34 cellular contexts compared by ENCODE assay signal in genomic region chr15:64673866-64674265, GRCh38.
"Had no signal": no experiment of that assay in that cellular context is flagged by ENCODE, and none has a peak within 500 bp of the region (broad histone marks: within the 10 kb centered on the region; RNA-seq: fewer than 3 reads in every experiment).

No MANE protein-coding gene starts in this region.

- H3K4me3 Mint-ChIP-seq: activated CD4-positive, alpha-beta memory T cell treated with anti-CD3 and anti-CD28 coated beads for 36 hours; activated CD4-positive, alpha-beta T cell treated with anti-CD3 and anti-CD28 coated beads for 36 hours; activated CD4-positive, alpha-beta T cell treated with anti-CD3 and anti-CD28 coated beads, Interleukin-2, amount 10 ng/mL, durations not matched to agents 24 days and 14 days; activated CD8-positive, alpha-beta memory T cell treated with anti-CD3 and anti-CD28 coated beads, Interleukin-2, amount 10 ng/mL, durations not matched to agents 7 days and 5 days; activated CD8-positive, alpha-beta T cell treated with anti-CD3 and anti-CD28 coated beads, Interleukin-2, amount 10 ng/mL, durations not matched to agents 7 days and 5 days; activated naive CD4-positive, alpha-beta T cell treated with anti-CD3 and anti-CD28 coated beads for 36 hours; activated naive CD4-positive, alpha-beta T cell treated with anti-CD3 and anti-CD28 coated beads, Interleukin-2, amount 50 U/mL, for 24 hours; activated naive CD8-positive, alpha-beta T cell treated with anti-CD3 and anti-CD28 coated beads for 36 hours; activated naive CD8-positive, alpha-beta T cell treated with anti-CD3 and anti-CD28 coated beads, Interleukin-2, amount 50 U/mL, for 24 hours; activated T-cell treated with anti-CD3 and anti-CD28 coated beads, Interleukin-2, amount 50 U/mL, for 4 hours; brain; T-helper 17 cell; T-helper 2 cell treated with Interferon-gamma antibody and Interleukin-4, amounts not matched to agents 5 μg/mL and 100 μg/mL, for 36 hours had no signal

- FAIRE-seq: endometrium, endothelial cell of umbilical vein had no signal

- H3K27ac ChIP-seq: ascending aorta, breast epithelium, cardiac muscle cell, colonic mucosa, epithelial cell of prostate, esophagus squamous epithelium, gastroesophageal sphincter, WERI-Rb-1 had no signal

- H3K4me3 ChIP-seq: ascending aorta, breast epithelium, cardiac muscle cell, colonic mucosa, esophagus squamous epithelium, gastroesophageal sphincter had no signal

- H3K9me3 ChIP-seq: ascending aorta, breast epithelium, colonic mucosa, esophagus squamous epithelium, gastroesophageal sphincter had no signal

- H3K4me1 ChIP-seq: ascending aorta, breast epithelium, colonic mucosa, esophagus squamous epithelium, gastroesophageal sphincter had no signal

- H3K27me3 ChIP-seq: ascending aorta, breast epithelium, cardiac muscle cell, colonic mucosa, esophagus squamous epithelium, gastroesophageal sphincter had no signal

- DNase-seq: activated CD4-positive, alpha-beta memory T cell treated with anti-CD3 and anti-CD28 coated beads for 36 hours; activated CD4-positive, alpha-beta T cell treated with anti-CD3 and anti-CD28 coated beads for 36 hours; activated CD4-positive, alpha-beta T cell treated with anti-CD3 and anti-CD28 coated beads, Interleukin-2, amount 10 ng/mL, durations not matched to agents 24 days and 14 days; activated CD4-positive, CD25-positive, alpha-beta regulatory T cell; activated CD4-positive, CD25-positive, alpha-beta regulatory T cell treated with anti-CD3 and anti-CD28 coated beads, Interleukin-2, amount 50 U/mL, for 72 hours; activated CD8-positive, alpha-beta memory T cell treated with anti-CD3 and anti-CD28 coated beads, Interleukin-2, amount 10 ng/mL, durations not matched to agents 7 days and 5 days; activated CD8-positive, alpha-beta memory T cell treated with anti-CD3 and anti-CD28 coated beads, Interleukin-2, amount 50 U/mL, for 4 hours; activated CD8-positive, alpha-beta T cell treated with anti-CD3 and anti-CD28 coated beads, Interleukin-2, amount 10 ng/mL, durations not matched to agents 7 days and 5 days; activated effector memory CD4-positive, alpha-beta T cell treated with anti-CD3 and anti-CD28 coated beads, Interleukin-2, amount 50 U/mL, for 16 hours; activated naive CD4-positive, alpha-beta T cell treated with anti-CD3 and anti-CD28 coated beads for 36 hours; activated naive CD8-positive, alpha-beta T cell treated with anti-CD3 and anti-CD28 coated beads for 36 hours; activated naive CD8-positive, alpha-beta T cell treated with anti-CD3 and anti-CD28 coated beads, Interleukin-2, amount 50 U/mL, for 24 hours; activated T-cell treated with anti-CD3 and anti-CD28 coated beads, Interleukin-2, amount 50 U/mL, for 4 hours; central memory CD4-positive, alpha-beta T cell; cerebellar nuclear complex; colonic mucosa; effector CD8-positive, alpha-beta T cell; esophagus squamous epithelium; foreskin melanocyte; T-helper 1 cell; T-helper 17 cell; T1000; WERI-Rb-1 had no signal

- H3K4me1 Mint-ChIP-seq: activated CD8-positive, alpha-beta memory T cell treated with anti-CD3 and anti-CD28 coated beads, Interleukin-2, amount 10 ng/mL, durations not matched to agents 7 days and 5 days; activated naive CD8-positive, alpha-beta T cell treated with anti-CD3 and anti-CD28 coated beads for 36 hours; activated naive CD8-positive, alpha-beta T cell treated with anti-CD3 and anti-CD28 coated beads, Interleukin-2, amount 50 U/mL, for 24 hours; brain; T-helper 17 cell had no signal

- H3K36me3 ChIP-seq: breast epithelium had no signal

- H3K27me3 Mint-ChIP-seq: activated CD4-positive, alpha-beta memory T cell treated with anti-CD3 and anti-CD28 coated beads for 36 hours; activated CD4-positive, alpha-beta T cell treated with anti-CD3 and anti-CD28 coated beads for 36 hours; activated CD4-positive, alpha-beta T cell treated with anti-CD3 and anti-CD28 coated beads, Interleukin-2, amount 10 ng/mL, durations not matched to agents 24 days and 14 days; activated CD8-positive, alpha-beta memory T cell treated with anti-CD3 and anti-CD28 coated beads, Interleukin-2, amount 10 ng/mL, durations not matched to agents 7 days and 5 days; activated naive CD4-positive, alpha-beta T cell treated with anti-CD3 and anti-CD28 coated beads, Interleukin-2, amount 50 U/mL, for 24 hours; activated naive CD8-positive, alpha-beta T cell treated with anti-CD3 and anti-CD28 coated beads for 36 hours; activated naive CD8-positive, alpha-beta T cell treated with anti-CD3 and anti-CD28 coated beads, Interleukin-2, amount 50 U/mL, for 24 hours; brain; T-helper 17 cell had no signal

- ATAC-seq: activated CD4-positive, alpha-beta T cell treated with anti-CD3 and anti-CD28 coated beads for 36 hours; activated CD8-positive, alpha-beta memory T cell treated with anti-CD3 and anti-CD28 coated beads, Interleukin-2, amount 10 ng/mL, durations not matched to agents 7 days and 5 days; activated CD8-positive, alpha-beta T cell treated with anti-CD3 and anti-CD28 coated beads, Interleukin-2, amount 10 ng/mL, durations not matched to agents 7 days and 5 days; activated naive CD8-positive, alpha-beta T cell treated with anti-CD3 and anti-CD28 coated beads, Interleukin-2, amount 50 U/mL, for 24 hours; activated T-cell treated with anti-CD3 and anti-CD28 coated beads, Interleukin-2, amount 50 U/mL, for 4 hours; gastroesophageal sphincter; T-helper 17 cell had no signal

- H3K27ac Mint-ChIP-seq: activated CD4-positive, alpha-beta memory T cell treated with anti-CD3 and anti-CD28 coated beads for 36 hours; activated CD4-positive, alpha-beta T cell treated with anti-CD3 and anti-CD28 coated beads for 36 hours; activated CD4-positive, alpha-beta T cell treated with anti-CD3 and anti-CD28 coated beads, Interleukin-2, amount 10 ng/mL, durations not matched to agents 24 days and 14 days; activated CD8-positive, alpha-beta memory T cell treated with anti-CD3 and anti-CD28 coated beads, Interleukin-2, amount 10 ng/mL, durations not matched to agents 7 days and 5 days; activated naive CD4-positive, alpha-beta T cell treated with anti-CD3 and anti-CD28 coated beads for 36 hours; activated naive CD4-positive, alpha-beta T cell treated with anti-CD3 and anti-CD28 coated beads, Interleukin-2, amount 50 U/mL, for 24 hours; activated naive CD8-positive, alpha-beta T cell treated with anti-CD3 and anti-CD28 coated beads for 36 hours; activated naive CD8-positive, alpha-beta T cell treated with anti-CD3 and anti-CD28 coated beads, Interleukin-2, amount 50 U/mL, for 24 hours; activated T-helper 2 cell treated with anti-CD3 and anti-CD28 coated beads, Interferon-gamma antibody, Interleukin-2, Interleukin-4, amounts not matched to agents 10 μg/mL and 5 μg/mL and 100 μg/mL, durations not matched to agents 14 hours and 24 hours and 36 hours; T-helper 17 cell had no signal

- H3K9me3 Mint-ChIP-seq: activated CD4-positive, alpha-beta memory T cell treated with anti-CD3 and anti-CD28 coated beads for 36 hours; activated CD4-positive, alpha-beta T cell treated with anti-CD3 and anti-CD28 coated beads, Interleukin-2, amount 10 ng/mL, durations not matched to agents 24 days and 14 days; activated naive CD4-positive, alpha-beta T cell treated with anti-CD3 and anti-CD28 coated beads for 36 hours; activated naive CD4-positive, alpha-beta T cell treated with anti-CD3 and anti-CD28 coated beads, Interleukin-2, amount 50 U/mL, for 24 hours; activated naive CD8-positive, alpha-beta T cell treated with anti-CD3 and anti-CD28 coated beads for 36 hours; activated naive CD8-positive, alpha-beta T cell treated with anti-CD3 and anti-CD28 coated beads, Interleukin-2, amount 50 U/mL, for 24 hours; activated T-cell treated with anti-CD3 and anti-CD28 coated beads, Interleukin-2, amount 50 U/mL, for 4 hours; activated T-helper 2 cell treated with anti-CD3 and anti-CD28 coated beads, Interferon-gamma antibody, Interleukin-2, Interleukin-4, amounts not matched to agents 10 μg/mL and 5 μg/mL and 100 μg/mL, durations not matched to agents 14 hours and 24 hours and 36 hours; brain; T-helper 2 cell treated with Interferon-gamma antibody and Interleukin-4, amounts not matched to agents 5 μg/mL and 100 μg/mL, for 36 hours had no signal
